In genomic region chr2:109609352-109610024, GRCh38 we compare ENCODE assay signal across 10 cellular contexts. TPM values are rescaled to one million over a fixed set of nuclear protein-coding genes. Genes with fewer than 3 reads are reported as not detected.
A peak's percentile ranks its signal among the peaks of the same experiment; 100 is the strongest.
DNase-seq lines count a peak whose midpoint lies in the region; ATAC-seq and TF ChIP-seq lines count a peak whose summit lies in the region.
"Had no signal": no experiment of that assay in that cellular context is flagged by ENCODE, and none has a peak within 500 bp of the region (broad histone marks: within the 10 kb centered on the region; RNA-seq: fewer than 3 reads in every experiment).

No MANE protein-coding gene starts in this region.

- H3K4me3 Mint-ChIP-seq in activated naive CD8-positive, alpha-beta T cell treated with anti-CD3 and anti-CD28 coated beads for 36 hours: no peak overlapping the region
- H3K4me3 Mint-ChIP-seq in activated naive CD8-positive, alpha-beta T cell treated with anti-CD3 and anti-CD28 coated beads, Interleukin-2, amount 50 U/mL, for 24 hours: no peak overlapping the region
- peak overlapping the region; percentile 61 for H3K4me3 Mint-ChIP-seq in glutamatergic neuron (ENCODE audit: unreplicated experiment)
- H3K4me3 Mint-ChIP-seq in type B pancreatic cell: peak overlapping the region; percentile 57
- H3K4me3 Mint-ChIP-seq: B cell had no signal

- ATAC-seq in activated naive CD8-positive, alpha-beta T cell treated with anti-CD3 and anti-CD28 coated beads, Interleukin-2, amount 50 U/mL, for 24 hours: no peak
- ATAC-seq in GM21381 (IDR thresholded peaks at IDR 0.05; ENCODE audit: unreplicated experiment): no peak
- no peak for ATAC-seq in GM19397 (IDR thresholded peaks at IDR 0.05; ENCODE audit: unreplicated experiment)

- peak overlapping the region; percentile 57 for H3K4me3 ChIP-seq in WI38 (ENCODE audit: low read depth, low read length)

- no peak for DNase-seq in activated naive CD8-positive, alpha-beta T cell treated with anti-CD3 and anti-CD28 coated beads for 36 hours
- no peak for DNase-seq in activated naive CD8-positive, alpha-beta T cell treated with anti-CD3 and anti-CD28 coated beads, Interleukin-2, amount 50 U/mL, for 24 hours
- DNase-seq in glutamatergic neuron: no peak
- no peak for DNase-seq in type B pancreatic cell (ENCODE audit: extremely low spot score, unreplicated experiment)
- no peak for DNase-seq in medulla oblongata (ENCODE audit: extremely low spot score)
- DNase-seq: WERI-Rb-1 had no signal

- H3K27me3 Mint-ChIP-seq in activated naive CD8-positive, alpha-beta T cell treated with anti-CD3 and anti-CD28 coated beads for 36 hours: peaks cover 73% of the 10 kb centered on the region
- H3K27me3 Mint-ChIP-seq in activated naive CD8-positive, alpha-beta T cell treated with anti-CD3 and anti-CD28 coated beads, Interleukin-2, amount 50 U/mL, for 24 hours: peaks cover 64% of the 10 kb centered on the region
- peaks cover 6% of the 10 kb centered on the region for H3K27me3 Mint-ChIP-seq in glutamatergic neuron (ENCODE audit: unreplicated experiment)
- H3K27me3 Mint-ChIP-seq in type B pancreatic cell: peaks cover 3% of the 10 kb centered on the region

- peaks cover 4% of the 10 kb centered on the region for H3K9me3 Mint-ChIP-seq in activated naive CD8-positive, alpha-beta T cell treated with anti-CD3 and anti-CD28 coated beads for 36 hours
- no peaks in the 10 kb centered on the region for H3K9me3 Mint-ChIP-seq in activated naive CD8-positive, alpha-beta T cell treated with anti-CD3 and anti-CD28 coated beads, Interleukin-2, amount 50 U/mL, for 24 hours
- H3K9me3 Mint-ChIP-seq in glutamatergic neuron (ENCODE audit: unreplicated experiment) (peaks cover 7% of the 10 kb centered on the region), type B pancreatic cell (peaks cover 3% of the 10 kb centered on the region)

- peaks cover 2% of the 10 kb centered on the region for H3K36me3 Mint-ChIP-seq in activated naive CD8-positive, alpha-beta T cell treated with anti-CD3 and anti-CD28 coated beads for 36 hours
- peaks cover 6% of the 10 kb centered on the region for H3K36me3 Mint-ChIP-seq in activated naive CD8-positive, alpha-beta T cell treated with anti-CD3 and anti-CD28 coated beads, Interleukin-2, amount 50 U/mL, for 24 hours (ENCODE audit: low read depth)
- no peaks in the 10 kb centered on the region for H3K36me3 Mint-ChIP-seq in glutamatergic neuron (ENCODE audit: unreplicated experiment)
- peaks cover 12% of the 10 kb centered on the region for H3K36me3 Mint-ChIP-seq in type B pancreatic cell

- H3K4me1 Mint-ChIP-seq in activated naive CD8-positive, alpha-beta T cell treated with anti-CD3 and anti-CD28 coated beads for 36 hours: peaks cover 11% of the 10 kb centered on the region
- H3K4me1 Mint-ChIP-seq in activated naive CD8-positive, alpha-beta T cell treated with anti-CD3 and anti-CD28 coated beads, Interleukin-2, amount 50 U/mL, for 24 hours: peaks cover 13% of the 10 kb centered on the region
- H3K4me1 Mint-ChIP-seq in glutamatergic neuron (ENCODE audit: low read depth, unreplicated experiment) (peaks cover 34% of the 10 kb centered on the region), type B pancreatic cell (ENCODE audit: unreplicated experiment) (peaks cover 35% of the 10 kb centered on the region)

- no peak for TF ChIP-seq CTCF in WI38 (IDR thresholded peaks at IDR 0.05; ENCODE audit: low read depth, low read length)
- no peak for TF ChIP-seq CTCF in glutamatergic neuron (IDR thresholded peaks at IDR 0.05; ENCODE audit: partially characterized antibody, unreplicated experiment)
- TF ChIP-seq CTCF in type B pancreatic cell (conservative IDR thresholded peaks at IDR 0.05): no peak

- H3K27ac Mint-ChIP-seq in activated naive CD8-positive, alpha-beta T cell treated with anti-CD3 and anti-CD28 coated beads for 36 hours: peak overlapping the region; percentile 2
- no peak overlapping the region for H3K27ac Mint-ChIP-seq in activated naive CD8-positive, alpha-beta T cell treated with anti-CD3 and anti-CD28 coated beads, Interleukin-2, amount 50 U/mL, for 24 hours
- H3K27ac Mint-ChIP-seq in glutamatergic neuron (ENCODE audit: unreplicated experiment) (peak overlapping the region; percentile 29), type B pancreatic cell (peak overlapping the region; percentile 15)
- H3K27ac Mint-ChIP-seq: B cell had no signal

RNA-seq across cellular contexts. Expression of gene SEPTIN10, which starts 4.3 kb away (rescaled TPM):
- under 1 TPM; 0.21 to 0.56 TPM for total RNA-seq in activated naive CD8-positive, alpha-beta T cell treated with anti-CD3 and anti-CD28 coated beads for 36 hours
- total RNA-seq in glutamatergic neuron (ENCODE audit: unreplicated experiment) (75.2 TPM), type B pancreatic cell (ENCODE audit: low replicate concordance) (40.9 and 76.7 TPM in 2 replicates)
- total RNA-seq: B cell had no signal

RNA-seq across cellular contexts. Expression of gene SOWAHC, which starts 4.7 kb away (rescaled TPM):
- under 1 TPM; 0.14 to 0.31 TPM for total RNA-seq in activated naive CD8-positive, alpha-beta T cell treated with anti-CD3 and anti-CD28 coated beads for 36 hours
- total RNA-seq in glutamatergic neuron (ENCODE audit: unreplicated experiment) (12.9 TPM), type B pancreatic cell (ENCODE audit: low replicate concordance) (15.5 and 25.6 TPM in 2 replicates)

Comparison
In these comparisons a context has a peak if more than half of its experiments do, and no peak if none do; other contexts are left out.
1. H3K4me3 Mint-ChIP-seq: peak in glutamatergic neuron (single experiment) and type B pancreatic cell (single experiment); none in activated naive CD8-positive, alpha-beta T cell treated with anti-CD3 and anti-CD28 coated beads for 36 hours (single experiment) and activated naive CD8-positive, alpha-beta T cell treated with anti-CD3 and anti-CD28 coated beads, Interleukin-2, amount 50 U/mL, for 24 hours (single experiment).
2. RNA of gene SEPTIN10, which starts 4.3 kb away (total RNA-seq): 40.9 to 76.7 TPM in type B pancreatic cell and 75.2 TPM in glutamatergic neuron (single experiment); 0.21 to 0.56 TPM in activated naive CD8-positive, alpha-beta T cell treated with anti-CD3 and anti-CD28 coated beads for 36 hours; every median in the first group is over 10 times any median in the second.
3. RNA of gene SOWAHC, which starts 4.7 kb away (total RNA-seq): 15.5 to 25.6 TPM in type B pancreatic cell and 12.9 TPM in glutamatergic neuron (single experiment); 0.14 to 0.31 TPM in activated naive CD8-positive, alpha-beta T cell treated with anti-CD3 and anti-CD28 coated beads for 36 hours; every median in the first group is over 10 times any median in the second.